Comparison of ENCODE assay signal across 15 cellular contexts in genomic region chr9:85248514-85249312, GRCh38.
A peak's percentile ranks its signal among the peaks of the same experiment; 100 is the strongest.
DNase-seq lines count a peak whose midpoint lies in the region; ATAC-seq and TF ChIP-seq lines count a peak whose summit lies in the region.
"Had no signal": no experiment of that assay in that cellular context is flagged by ENCODE, and none has a peak within 500 bp of the region (broad histone marks: within the 10 kb centered on the region; RNA-seq: fewer than 3 reads in every experiment).

No MANE protein-coding gene starts in this region.

- ATAC-seq in SK-N-SH treated with all-trans-retinoic acid at 6 μM for 48 hours: peak; percentile 62
- peak; percentile 93 for ATAC-seq in sciatic nerve
- ATAC-seq: HCT116, left lung had no signal

- intact Hi-C loops in sciatic nerve (cut with DNase I): no loop called here

- no peak for TF ChIP-seq CTCF in fibroblast of villous mesenchyme (IDR thresholded peaks at IDR 0.05; ENCODE audit: insufficient read depth, low read depth, low read length)

- in situ Hi-C loops in ACHN (cut with HindIII; ENCODE audit: low pct_ligation_motif_present, low pct_unique_long_range_greater_than_20kb, low sequenced_read_pairs): no loop called here

- DNase-seq in GM04504 (ENCODE audit: low read depth): peak; percentile 35
- DNase-seq in fibroblast of villous mesenchyme (ENCODE audit: low read depth): peak; percentile 25
- DNase-seq in sciatic nerve (ENCODE audit: low spot score): no peak
- no peak for DNase-seq in NCI-H146 treated with DMSO at 0.1 percent for 48 hours (lab: John Stamatoyannopoulos, UW; ENCODE audit: unreplicated experiment)
- no peak for DNase-seq in ACHN
- no peak for DNase-seq in stimulated activated CD4-positive, alpha-beta T cell treated with anti-CD3 and anti-CD28 coated beads, Interleukin-2, amount 100 ng/mL, for 48 hours
- no peak for DNase-seq in globus pallidus (ENCODE audit: low spot score)
- DNase-seq: activated CD4-positive, CD25-positive, alpha-beta regulatory T cell treated with anti-CD3 and anti-CD28 coated beads, Interleukin-2, amount 50 U/mL, for 72 hours; activated naive CD8-positive, alpha-beta T cell treated with anti-CD3 and anti-CD28 coated beads for 36 hours; CD8-positive, alpha-beta memory T cell; glutamatergic neuron; left lung; stomach had no signal

- H3K4me3 ChIP-seq in fibroblast of villous mesenchyme (ENCODE audit: low read depth, low read length): no peak overlapping the region
- H3K4me3 ChIP-seq: left lung, stomach had no signal

TF ChIP-seq in SK-N-SH treated with all-trans-retinoic acid at 6 μM for 48 hours, 23 proteins besides CTCF, POLR2A, EP300 and RAD21:
- TF ChIP-seq CSDC2 (CRISPR knock-in tag; IDR thresholded peaks at IDR 0.05) (no peak), TSHZ2 (CRISPR knock-in tag; IDR thresholded peaks at IDR 0.05) (no peak), ZC3H10 (CRISPR knock-in tag; IDR thresholded peaks at IDR 0.05) (no peak), SNAI2 (CRISPR knock-in tag; IDR thresholded peaks at IDR 0.05) (no peak), PPARA (CRISPR knock-in tag; IDR thresholded peaks at IDR 0.05; ENCODE audit: borderline replicate concordance) (no peak), TOX (CRISPR knock-in tag; IDR thresholded peaks at IDR 0.05; ENCODE audit: borderline replicate concordance) (no peak), TCF4 (CRISPR knock-in tag; IDR thresholded peaks at IDR 0.05; ENCODE audit: borderline replicate concordance) (no peak), ESRRG (CRISPR knock-in tag; IDR thresholded peaks at IDR 0.05) (no peak), RARB (CRISPR knock-in tag; IDR thresholded peaks at IDR 0.05) (no peak), ZNF565 (CRISPR knock-in tag; conservative IDR thresholded peaks at IDR 0.05; ENCODE audit: low read depth) (no peak), ZFP30 (CRISPR knock-in tag; IDR thresholded peaks at IDR 0.05) (no peak), ISL1 (CRISPR knock-in tag; IDR thresholded peaks at IDR 0.05) (peak; percentile 78), BACH2 (CRISPR knock-in tag; IDR thresholded peaks at IDR 0.05; ENCODE audit: borderline replicate concordance) (no peak), ZNF70 (CRISPR knock-in tag; IDR thresholded peaks at IDR 0.05) (no peak), POU6F1 (CRISPR knock-in tag; IDR thresholded peaks at IDR 0.05; ENCODE audit: borderline replicate concordance, low read depth) (no peak)
- TF ChIP-seq, protein P1, sequence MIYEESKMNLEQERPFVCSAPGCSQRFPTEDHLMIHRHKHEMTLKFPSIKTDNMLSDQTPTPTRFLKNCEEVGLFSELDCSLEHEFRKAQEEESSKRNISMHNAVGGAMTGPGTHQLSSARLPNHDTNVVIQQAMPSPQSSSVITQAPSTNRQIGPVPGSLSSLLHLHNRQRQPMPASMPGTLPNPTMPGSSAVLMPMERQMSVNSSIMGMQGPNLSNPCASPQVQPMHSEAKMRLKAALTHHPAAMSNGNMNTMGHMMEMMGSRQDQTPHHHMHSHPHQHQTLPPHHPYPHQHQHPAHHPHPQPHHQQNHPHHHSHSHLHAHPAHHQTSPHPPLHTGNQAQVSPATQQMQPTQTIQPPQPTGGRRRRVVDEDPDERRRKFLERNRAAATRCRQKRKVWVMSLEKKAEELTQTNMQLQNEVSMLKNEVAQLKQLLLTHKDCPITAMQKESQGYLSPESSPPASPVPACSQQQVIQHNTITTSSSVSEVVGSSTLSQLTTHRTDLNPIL (CRISPR knock-in tag; IDR thresholded peaks at IDR 0.05; ENCODE audit: low read depth): peak; percentile 89
- TF ChIP-seq, protein P2, sequence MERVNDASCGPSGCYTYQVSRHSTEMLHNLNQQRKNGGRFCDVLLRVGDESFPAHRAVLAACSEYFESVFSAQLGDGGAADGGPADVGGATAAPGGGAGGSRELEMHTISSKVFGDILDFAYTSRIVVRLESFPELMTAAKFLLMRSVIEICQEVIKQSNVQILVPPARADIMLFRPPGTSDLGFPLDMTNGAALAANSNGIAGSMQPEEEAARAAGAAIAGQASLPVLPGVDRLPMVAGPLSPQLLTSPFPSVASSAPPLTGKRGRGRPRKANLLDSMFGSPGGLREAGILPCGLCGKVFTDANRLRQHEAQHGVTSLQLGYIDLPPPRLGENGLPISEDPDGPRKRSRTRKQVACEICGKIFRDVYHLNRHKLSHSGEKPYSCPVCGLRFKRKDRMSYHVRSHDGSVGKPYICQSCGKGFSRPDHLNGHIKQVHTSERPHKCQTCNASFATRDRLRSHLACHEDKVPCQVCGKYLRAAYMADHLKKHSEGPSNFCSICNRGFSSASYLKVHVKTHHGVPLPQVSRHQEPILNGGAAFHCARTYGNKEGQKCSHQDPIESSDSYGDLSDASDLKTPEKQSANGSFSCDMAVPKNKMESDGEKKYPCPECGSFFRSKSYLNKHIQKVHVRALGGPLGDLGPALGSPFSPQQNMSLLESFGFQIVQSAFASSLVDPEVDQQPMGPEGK (CRISPR knock-in tag; IDR thresholded peaks at IDR 0.05; ENCODE audit: borderline replicate concordance): no peak

Comparison
In these comparisons a context has a peak if more than half of its experiments do, and no peak if none do; other contexts are left out.
1. DNase-seq: peak in GM04504 (single experiment) and fibroblast of villous mesenchyme (single experiment); none in sciatic nerve (single experiment), NCI-H146 treated with DMSO at 0.1 percent for 48 hours (single experiment), ACHN (single experiment), stimulated activated CD4-positive, alpha-beta T cell treated with anti-CD3 and anti-CD28 coated beads, Interleukin-2, amount 100 ng/mL, for 48 hours (0 of 2) and globus pallidus (single experiment).